In genomic region chr2:2755990-2756389, GRCh38 we compare ENCODE assay signal across 30 cellular contexts.
"Had no signal": no experiment of that assay in that cellular context is flagged by ENCODE, and none has a peak within 500 bp of the region (broad histone marks: within the 10 kb centered on the region; RNA-seq: fewer than 3 reads in every experiment).

No MANE protein-coding gene starts in this region.

- H3K27me3 ChIP-seq: ovary, right lobe of liver, sigmoid colon, suprapubic skin, testis, transverse colon, upper lobe of right lung, vagina had no signal

- DNase-seq: naive thymus-derived CD4-positive, alpha-beta T cell; natural killer cell; occipital lobe; ovary; psoas muscle; right cardiac atrium; right lobe of liver; sigmoid colon; small intestine; stimulated activated CD4-positive, alpha-beta T cell treated with anti-CD3 and anti-CD28 coated beads, Interleukin-12 subunit alpha, Interleukin-12 subunit beta, amount 100 ng/mL, for 4 hours; stimulated activated CD4-positive, alpha-beta T cell treated with anti-CD3 and anti-CD28 coated beads, Interleukin-1b, Interleukin-23, amount 100 ng/mL, for 48 hours; stimulated activated CD4-positive, alpha-beta T cell treated with anti-CD3 and anti-CD28 coated beads, Interleukin-4, amount 100 ng/mL, for 1 hour; stimulated activated CD4-positive, alpha-beta T cell treated with anti-CD3 and anti-CD28 coated beads, Interleukin-4, amount 100 ng/mL, for 4 hours; stimulated activated CD8-positive, alpha-beta memory T cell treated with anti-CD3 and anti-CD28 coated beads, Interleukin-4, amount 100 ng/mL, for 48 hours; stimulated activated naive CD4-positive, alpha-beta T cell; stimulated activated naive CD8-positive, alpha-beta T cell treated with anti-CD3 and anti-CD28 coated beads, Interleukin-15, amount 100 ng/mL, for 72 hours; stimulated activated naive CD8-positive, alpha-beta T cell treated with anti-CD3 and anti-CD28 coated beads, Interleukin-15, Interleukin-2, amounts not matched to agents 100 U/mL and 50 U/mL, for 24 hours; substantia nigra; testis; tibial artery; transverse colon; upper lobe of right lung had no signal

- H3K4me1 ChIP-seq: psoas muscle, right lobe of liver, sigmoid colon, suprapubic skin, testis, tibial artery, transverse colon, upper lobe of right lung, vagina had no signal

- H3K27ac Mint-ChIP-seq: naive thymus-derived CD4-positive, alpha-beta T cell; natural killer cell; nephron; progenitor cell of endocrine pancreas; stimulated activated memory B cell treated with anti-CD40 and anti-IgM and Interleukin-4, amounts not matched to agents 10 μg/mL and 1 μg/mL and 100 μg/mL, for 72 hours; stimulated activated naive CD8-positive, alpha-beta T cell treated with anti-CD3 and anti-CD28 coated beads, Interleukin-15, amount 100 ng/mL, for 72 hours; type B pancreatic cell had no signal

- H3K36me3 Mint-ChIP-seq: natural killer cell; stimulated activated memory B cell treated with anti-CD40 and anti-IgM and Interleukin-4, amounts not matched to agents 10 μg/mL and 1 μg/mL and 100 μg/mL, for 72 hours; type B pancreatic cell had no signal

- H3K27me3 Mint-ChIP-seq: stimulated activated memory B cell treated with anti-CD40 and anti-IgM and Interleukin-4, amounts not matched to agents 10 μg/mL and 1 μg/mL and 100 μg/mL, for 72 hours; stimulated activated naive CD8-positive, alpha-beta T cell treated with anti-CD3 and anti-CD28 coated beads, Interleukin-15, amount 100 ng/mL, for 72 hours had no signal

- H3K9me3 ChIP-seq: ovary, right lobe of liver, suprapubic skin, testis, upper lobe of right lung, vagina had no signal

- H3K27ac ChIP-seq: ovary, parathyroid adenoma, psoas muscle, right lobe of liver, sigmoid colon, suprapubic skin, testis, tibial artery, transverse colon, upper lobe of right lung, vagina had no signal

- H3K4me3 Mint-ChIP-seq: naive thymus-derived CD4-positive, alpha-beta T cell; natural killer cell; nephron; neural crest cell; stimulated activated memory B cell treated with anti-CD40 and anti-IgM and Interleukin-4, amounts not matched to agents 10 μg/mL and 1 μg/mL and 100 μg/mL, for 72 hours; stimulated activated naive CD8-positive, alpha-beta T cell treated with anti-CD3 and anti-CD28 coated beads, Interleukin-15, amount 100 ng/mL, for 72 hours; type B pancreatic cell had no signal

- H3K4me3 ChIP-seq: ovary, psoas muscle, right lobe of liver, sigmoid colon, suprapubic skin, testis, tibial artery, transverse colon, upper lobe of right lung, vagina had no signal

- H3K36me3 ChIP-seq: ovary, right lobe of liver, sigmoid colon, suprapubic skin, tibial artery, transverse colon, upper lobe of right lung, vagina had no signal

- H3K4me1 Mint-ChIP-seq: naive thymus-derived CD4-positive, alpha-beta T cell; natural killer cell; nephron; neural crest cell; stimulated activated memory B cell treated with anti-CD40 and anti-IgM and Interleukin-4, amounts not matched to agents 10 μg/mL and 1 μg/mL and 100 μg/mL, for 72 hours; stimulated activated naive CD8-positive, alpha-beta T cell treated with anti-CD3 and anti-CD28 coated beads, Interleukin-15, amount 100 ng/mL, for 72 hours had no signal
